Comparison of ENCODE assay signal across 1 cellular context in genomic region chr5:135186662-135187522, GRCh38.
TF ChIP-seq lines count a peak whose summit lies in the region.

No MANE protein-coding gene starts in this region.

TF ChIP-seq in IMR-90, 13 proteins besides CTCF, POLR2A, EP300 and RAD21:
- TF ChIP-seq RCOR1 (IDR thresholded peaks at IDR 0.05; ENCODE audit: insufficient replicate concordance, low read length) (no peak), NFE2L2 (IDR thresholded peaks at IDR 0.05; ENCODE audit: low read depth, low read length) (no peak), FOS (IDR thresholded peaks at IDR 0.05; ENCODE audit: low read depth, low read length) (no peak), MXI1 (IDR thresholded peaks at IDR 0.05; ENCODE audit: borderline replicate concordance, low read depth, low read length) (no peak), ELK1 (IDR thresholded peaks at IDR 0.05; ENCODE audit: borderline replicate concordance, low read depth, low read length) (no peak), RFX5 (IDR thresholded peaks at IDR 0.05; ENCODE audit: low read depth, low read length) (no peak), CHD1 (IDR thresholded peaks at IDR 0.05; ENCODE audit: low read depth, low read length) (no peak), BHLHE40 (IDR thresholded peaks at IDR 0.05; ENCODE audit: low read depth, low read length) (no peak), CEBPB (IDR thresholded peaks at IDR 0.05; ENCODE audit: low read depth, low read length) (no peak), SMC3 (IDR thresholded peaks at IDR 0.05; ENCODE audit: low read depth, low read length) (no peak), MAFK (IDR thresholded peaks at IDR 0.05; ENCODE audit: low read depth, low read length) (no peak), USF2 (IDR thresholded peaks at IDR 0.05; ENCODE audit: low read depth, low read length) (no peak), MAZ (IDR thresholded peaks at IDR 0.05; ENCODE audit: borderline replicate concordance, low read depth, low read length) (no peak)
